In genomic region chr11:66579017-66579606, GRCh38 we compare ENCODE assay signal across 8 cellular contexts. TPM values are rescaled to one million over a fixed set of nuclear protein-coding genes. Genes with fewer than 3 reads are reported as not detected.
DNase-seq lines count a peak whose midpoint lies in the region; ATAC-seq and TF ChIP-seq lines count a peak whose summit lies in the region.

No MANE protein-coding gene starts in this region.

- ATAC-seq in RWPE2 (ENCODE audit: low read depth) (peak; percentile 68), gastroesophageal sphincter (peak; percentile 89), HG02763 (IDR thresholded peaks at IDR 0.05; ENCODE audit: unreplicated experiment) (no peak)

- TF ChIP-seq CTCF in RWPE2 (IDR thresholded peaks at IDR 0.05; ENCODE audit: poor library complexity, severe bottlenecking), result peak; percentile 71
- TF ChIP-seq CTCF in gastroesophageal sphincter (IDR thresholded peaks at IDR 0.05), result peak; percentile 79 to 93 (median 90)
- TF ChIP-seq CTCF in ovary (IDR thresholded peaks at IDR 0.05), result peak; percentile 80 to 86 (median 82)
- peak; percentile 62 to 87 (median 80) for TF ChIP-seq CTCF in thyroid gland (IDR thresholded peaks at IDR 0.05)

- H3K27me3 ChIP-seq in RWPE2 (ENCODE audit: insufficient read depth, poor library complexity, severe bottlenecking), result no peaks in the 10 kb centered on the region
- peaks cover 3% of the 10 kb centered on the region for H3K27me3 ChIP-seq in gastroesophageal sphincter
- no peaks in the 10 kb centered on the region for H3K27me3 ChIP-seq in ovary
- no peaks in the 10 kb centered on the region for H3K27me3 ChIP-seq in thyroid gland

- H3K4me1 ChIP-seq in RWPE2 (ENCODE audit: insufficient read depth, poor library complexity, severe bottlenecking) (no peaks in the 10 kb centered on the region), gastroesophageal sphincter (peaks cover 0 to 8% (median 0%) of the 10 kb centered on the region in 3 donors), ovary (ENCODE audit: insufficient read depth) (no peaks in the 10 kb centered on the region), thyroid gland (no peaks in the 10 kb centered on the region)

- no peak overlapping the region for H3K27ac ChIP-seq in RWPE2 (ENCODE audit: poor library complexity, severe bottlenecking)
- no peak overlapping the region for H3K27ac ChIP-seq in gastroesophageal sphincter
- H3K27ac ChIP-seq in ovary, result no peak overlapping the region
- no peak overlapping the region for H3K27ac ChIP-seq in thyroid gland

- DNase-seq in C1 segment of cervical spinal cord (lab: John Stamatoyannopoulos, UW) (peak in 10 of 14 donors; percentile 8 to 64 (median 42)), HPDE6-E6E7 (ENCODE audit: extremely low spot score) (peak; percentile 49), RWPE2 (ENCODE audit: low spot score) (no peak), ovary (peak; percentile 77 to 89 (median 84)), thyroid gland (peak; percentile 81 to 82)
- DNase-seq in activated gamma-delta T cell treated with anti-CD3 and anti-CD28 coated beads, Interleukin-2, amount 50 U/mL, for 16 hours (ENCODE audit: low read depth), result peak; percentile 70

- TF ChIP-seq POLR2A in gastroesophageal sphincter (IDR thresholded peaks at IDR 0.05) (no peak), ovary (IDR thresholded peaks at IDR 0.05) (no peak), thyroid gland (IDR thresholded peaks at IDR 0.05) (no peak)

- TF ChIP-seq EP300 in gastroesophageal sphincter (IDR thresholded peaks at IDR 0.05) (no peak), ovary (IDR thresholded peaks at IDR 0.05) (no peak)

- H3K9me3 ChIP-seq in RWPE2 (ENCODE audit: severe bottlenecking), result peaks cover 2% of the 10 kb centered on the region
- H3K9me3 ChIP-seq in gastroesophageal sphincter, result peaks cover 0 to 11% (median 0%) of the 10 kb centered on the region in 3 donors
- H3K9me3 ChIP-seq in ovary, result no peaks in the 10 kb centered on the region
- H3K9me3 ChIP-seq in thyroid gland, result no peaks in the 10 kb centered on the region

- H3K4me3 ChIP-seq in RWPE2 (ENCODE audit: severe bottlenecking) (no peak overlapping the region), gastroesophageal sphincter (no peak overlapping the region), ovary (no peak overlapping the region), thyroid gland (replicated peaks in 1 of 3) (no peak overlapping the region)

- intact Hi-C loops in ovary (cut with DNase I) (loop anchor here (2.0 to 5.0 kb wide), 3 partner anchors 98 to 108 kb away; partner anchors contain the start of gene RBM4B (in 1 of the 4)), thyroid gland (cut with DNase I) (loop anchor here (2.0 kb wide), 1 partner anchor 100 kb away; no protein-coding TSS in a partner anchor)

- no peaks in the 10 kb centered on the region for H3K36me3 ChIP-seq in RWPE2 (ENCODE audit: low read depth)
- no peaks in the 10 kb centered on the region for H3K36me3 ChIP-seq in gastroesophageal sphincter
- no peaks in the 10 kb centered on the region for H3K36me3 ChIP-seq in ovary
- H3K36me3 ChIP-seq in thyroid gland, result no peaks in the 10 kb centered on the region

- WGBS in gastroesophageal sphincter (ENCODE audit: low coverage in 1 of 2), 2 donors, result 11 to 33% methylated on average over 12 to 21 of the region's 25 CpGs
- 10 to 12% (median 10%) methylated on average over 25 of the region's 25 CpGs for WGBS in ovary, 3 donors
- 17 to 20% methylated on average over 25 of the region's 25 CpGs for WGBS in thyroid gland, 2 donors

RNA-seq across cellular contexts. Expression of gene CTSF, which starts 10.7 kb away (rescaled TPM):
- 100 to 1,000 TPM in 1 of 4 donors, 10 to 100 TPM in 3; 65.1 to 114 (median 88.4) TPM for total RNA-seq in gastroesophageal sphincter
- total RNA-seq in ovary, result 100 to 1,000 TPM in 5 of 7 donors, 10 to 100 TPM in 2; 52.6 to 188 (median 106) TPM
- polyA plus RNA-seq in ovary, result 100 to 1,000 TPM; 177 to 222 TPM
- total RNA-seq in thyroid gland, result 10 to 100 TPM; 30.4 to 79.1 (median 64.6) TPM

RNA-seq across cellular contexts. Expression of gene CCDC87, which starts 13.8 kb away (rescaled TPM):
- total RNA-seq in gastroesophageal sphincter, result 1 to 10 TPM in 3 of 4 donors, under 1 TPM in 1; 0.27 to 1.2 (median 1.1) TPM
- under 1 TPM; 0.33 to 0.60 (median 0.46) TPM for total RNA-seq in ovary
- polyA plus RNA-seq in ovary, result under 1 TPM; 0.13 to 0.20 TPM
- 1 to 10 TPM in 2 of 4 donors, under 1 TPM in 2; 0.92 to 2.1 (median 1.1) TPM for total RNA-seq in thyroid gland

RNA-seq across cellular contexts. Expression of gene CCS, which starts 13.9 kb away (rescaled TPM):
- 10 to 100 TPM; 28.1 to 41.7 (median 33.9) TPM for total RNA-seq in gastroesophageal sphincter
- 10 to 100 TPM; 27.7 to 53.1 (median 49.1) TPM for total RNA-seq in ovary
- 10 to 100 TPM; 15.7 to 55.0 TPM for polyA plus RNA-seq in ovary
- total RNA-seq in thyroid gland, result 10 to 100 TPM; 22.7 to 48.5 (median 28.9) TPM

RNA-seq across cellular contexts. Expression of gene ACTN3, which starts 32.4 kb away (rescaled TPM):
- total RNA-seq in gastroesophageal sphincter, result not detected
- under 1 TPM in 5 of 7 donors, not detected in 2; 0.11 to 0.28 (median 0.25) TPM for total RNA-seq in ovary
- under 1 TPM in 1 of 2 donors, not detected in 1; 0.22 TPM for polyA plus RNA-seq in ovary
- under 1 TPM in 1 of 4 donors, not detected in 3; 0.27 TPM for total RNA-seq in thyroid gland

RNA-seq across cellular contexts. Expression of gene ZDHHC24, which starts 33.3 kb away (rescaled TPM):
- total RNA-seq in gastroesophageal sphincter, result 10 to 100 TPM in 2 of 4 donors, 1 to 10 TPM in 2; 5.9 to 12.1 (median 10.4) TPM
- total RNA-seq in ovary, result 10 to 100 TPM in 2 of 7 donors, 1 to 10 TPM in 5; 5.1 to 14.5 (median 8.9) TPM
- polyA plus RNA-seq in ovary, result 1 to 10 TPM; 6.3 to 9.1 TPM
- total RNA-seq in thyroid gland, result 10 to 100 TPM; 20.3 to 25.9 (median 22.3) TPM
